21 cellular contexts compared by ENCODE assay signal in the genomic region with DNA sequence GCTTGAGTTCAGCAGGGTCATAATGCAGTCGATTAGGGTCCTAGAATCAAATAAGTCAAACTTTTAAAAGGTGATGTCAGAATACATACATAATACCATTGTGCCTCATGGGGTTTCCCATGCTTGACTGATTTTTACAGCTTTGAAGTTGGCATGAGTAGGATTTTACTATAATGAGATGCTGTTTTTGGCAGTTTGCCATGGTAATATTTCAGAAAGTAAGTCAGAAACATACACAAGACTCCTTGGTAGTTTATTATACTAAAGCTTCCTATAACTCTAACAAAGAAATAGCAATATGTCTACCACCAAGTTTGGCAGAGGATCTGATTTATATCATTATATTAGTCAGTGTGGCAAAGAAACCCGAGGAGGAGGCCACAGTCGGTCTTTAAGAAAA. TPM values are rescaled to one million over a fixed set of nuclear protein-coding genes. Genes with fewer than 3 reads are reported as not detected.
DNase-seq lines count a peak whose midpoint lies in the region; ATAC-seq and TF ChIP-seq lines count a peak whose summit lies in the region.
"Had no signal": no experiment of that assay in that cellular context is flagged by ENCODE, and none has a peak within 500 bp of the region (broad histone marks: within the 10 kb centered on the region; RNA-seq: fewer than 3 reads in every experiment).

No MANE protein-coding gene starts in this region.

- intact Hi-C loops in MCF 10A (cut with micrococcal nuclease) = no loop called here
- intact Hi-C loops in breast epithelium (cut with DNase I; ENCODE audit: low total_unique reads) = no loop called here

- no peaks in the 10 kb centered on the region for H3K4me1 ChIP-seq in breast epithelium
- H3K4me1 ChIP-seq: adrenal gland had no signal

- H3K27me3 Mint-ChIP-seq in MCF 10A (ENCODE audit: insufficient read depth, unreplicated experiment) = no peaks in the 10 kb centered on the region
- H3K27me3 Mint-ChIP-seq: activated T-helper 17 cell treated with anti-CD3 and anti-CD28 coated beads, Interleukin-2, amount 50 U/mL, for 72 hours; central memory CD8-positive, alpha-beta T cell; effector memory CD8-positive, alpha-beta T cell; stimulated activated naive CD8-positive, alpha-beta T cell treated with anti-CD3 and anti-CD28 coated beads, Interleukin-15, Interleukin-2, amounts not matched to agents 100 ng/mL and 50 ng/mL, for 24 hours; T-helper 17 cell had no signal

- H3K4me1 Mint-ChIP-seq in MCF 10A (ENCODE audit: insufficient read depth, unreplicated experiment) = no peaks in the 10 kb centered on the region
- H3K4me1 Mint-ChIP-seq: activated T-helper 17 cell treated with anti-CD3 and anti-CD28 coated beads, Interleukin-2, amount 50 U/mL, for 72 hours; central memory CD8-positive, alpha-beta T cell; T-helper 17 cell had no signal

- no peak for ATAC-seq in HG02970 (IDR thresholded peaks at IDR 0.05; ENCODE audit: low FRiP score, unreplicated experiment)
- ATAC-seq in HG02759 (IDR thresholded peaks at IDR 0.05; ENCODE audit: unreplicated experiment) = no peak
- ATAC-seq: activated T-helper 17 cell treated with anti-CD3 and anti-CD28 coated beads, Interleukin-2, amount 50 U/mL, for 72 hours; CD8-positive, alpha-beta T cell; effector memory CD8-positive, alpha-beta T cell; left lobe of liver; right cardiac atrium; Right ventricle myocardium inferior; T-helper 17 cell had no signal

- TF ChIP-seq CTCF in MCF 10A (IDR thresholded peaks at IDR 0.05; ENCODE audit: unreplicated experiment) (no peak), breast epithelium (IDR thresholded peaks at IDR 0.05) (no peak), fibroblast of pulmonary artery (IDR thresholded peaks at IDR 0.05; ENCODE audit: low read length, missing control alignments) (no peak)

- H3K36me3 ChIP-seq in breast epithelium = no peaks in the 10 kb centered on the region
- H3K36me3 ChIP-seq: adrenal gland had no signal

- H3K9me3 Mint-ChIP-seq in MCF 10A (ENCODE audit: unreplicated experiment) = no peaks in the 10 kb centered on the region
- H3K9me3 Mint-ChIP-seq: activated T-helper 17 cell treated with anti-CD3 and anti-CD28 coated beads, Interleukin-2, amount 50 U/mL, for 72 hours; CD8-positive, alpha-beta T cell; central memory CD8-positive, alpha-beta T cell; effector memory CD8-positive, alpha-beta T cell; stimulated activated naive CD8-positive, alpha-beta T cell treated with anti-CD3 and anti-CD28 coated beads, Interleukin-15, Interleukin-2, amounts not matched to agents 100 ng/mL and 50 ng/mL, for 24 hours had no signal

- DNase-seq in MCF 10A (ENCODE audit: unreplicated experiment) (peak; percentile 30), breast epithelium (ENCODE audit: low spot score in 2 of 2) (no peak), NCI-H69 (lab: John Stamatoyannopoulos, UW) (peak; percentile 70), fibroblast of pulmonary artery (ENCODE audit: low read depth) (peak; percentile 3), HK-2 (ENCODE audit: unreplicated experiment) (no peak), NCI-H2029 (lab: John Stamatoyannopoulos, UW) (no peak)
- DNase-seq: activated CD4-positive, CD25-positive, alpha-beta regulatory T cell treated with anti-CD3 and anti-CD28 coated beads, Interleukin-2, amount 50 U/mL, for 72 hours; adrenal gland; CD8-positive, alpha-beta T cell; effector memory CD8-positive, alpha-beta T cell; MV-4-11; NCI-H226; right cardiac atrium; T-helper 17 cell had no signal

- H3K4me3 Mint-ChIP-seq in MCF 10A (ENCODE audit: unreplicated experiment) = no peak overlapping the region
- H3K4me3 Mint-ChIP-seq: activated T-helper 17 cell treated with anti-CD3 and anti-CD28 coated beads, Interleukin-2, amount 50 U/mL, for 72 hours; CD8-positive, alpha-beta T cell; central memory CD8-positive, alpha-beta T cell; effector memory CD8-positive, alpha-beta T cell; stimulated activated naive CD8-positive, alpha-beta T cell treated with anti-CD3 and anti-CD28 coated beads, Interleukin-15, Interleukin-2, amounts not matched to agents 100 ng/mL and 50 ng/mL, for 24 hours; T-helper 17 cell had no signal

- CTCF ChIA-PET in MCF 10A (lab: Yijun Ruan, JAX) = interaction anchor here (1.0 kb wide), 1 partner anchor 45 kb away, joined by 3 read pairs; no protein-coding TSS in a partner anchor

- H3K36me3 Mint-ChIP-seq in MCF 10A (ENCODE audit: insufficient read depth, unreplicated experiment) = peaks cover 26% of the 10 kb centered on the region

- BruUV-seq in MCF 10A (replicated peaks; lab: Mats Ljungman, UMichigan) = no TSS peak

- H3K27me3 ChIP-seq in breast epithelium = peaks cover 0 to 13% of the 10 kb centered on the region in 2 donors
- H3K27me3 ChIP-seq: adrenal gland had no signal

- H3K9me3 ChIP-seq in breast epithelium = no peaks in the 10 kb centered on the region
- H3K9me3 ChIP-seq: adrenal gland had no signal

- H3K4me3 ChIP-seq in breast epithelium (no peak overlapping the region), fibroblast of pulmonary artery (replicated peaks; ENCODE audit: low read depth, low read length) (no peak overlapping the region)
- H3K4me3 ChIP-seq: adrenal gland had no signal

- POLR2A ChIA-PET in MCF 10A (lab: Yijun Ruan, JAX) = no interaction called here

- no peak for TF ChIP-seq POLR2A in breast epithelium (IDR thresholded peaks at IDR 0.05)

- no peak overlapping the region for H3K27ac Mint-ChIP-seq in MCF 10A (ENCODE audit: low read depth, unreplicated experiment)
- H3K27ac Mint-ChIP-seq: activated T-helper 17 cell treated with anti-CD3 and anti-CD28 coated beads, Interleukin-2, amount 50 U/mL, for 72 hours; CD8-positive, alpha-beta T cell; stimulated activated naive CD8-positive, alpha-beta T cell treated with anti-CD3 and anti-CD28 coated beads, Interleukin-15, Interleukin-2, amounts not matched to agents 100 ng/mL and 50 ng/mL, for 24 hours; T-helper 17 cell had no signal

- H3K27ac ChIP-seq in breast epithelium = no peak overlapping the region
- H3K27ac ChIP-seq: adrenal gland had no signal

RNA-seq across cellular contexts. Expression of a gene that starts 45.2 kb away (rescaled TPM):
- total RNA-seq in MCF 10A (2022) (17.9 and 18.1 TPM in 2 replicates), breast epithelium (10 to 100 TPM; 22.7 to 27.1 (median 25.6) TPM)

Comparison
In these comparisons a context has a peak if more than half of its experiments do, and no peak if none do; other contexts are left out.
1. DNase-seq: peak in MCF 10A (single experiment), NCI-H69 (single experiment) and fibroblast of pulmonary artery (single experiment); none in breast epithelium (0 of 2), HK-2 (single experiment) and NCI-H2029 (single experiment).